In genomic region chr12:112182499-112182898, GRCh38 we compare ENCODE assay signal across 9 cellular contexts. TPM values are rescaled to one million over a fixed set of nuclear protein-coding genes. Genes with fewer than 3 reads are reported as not detected.
DNase-seq lines count a peak whose midpoint lies in the region; ATAC-seq and TF ChIP-seq lines count a peak whose summit lies in the region.
"Had no signal": no experiment of that assay in that cellular context is flagged by ENCODE, and none has a peak within 500 bp of the region (broad histone marks: within the 10 kb centered on the region; RNA-seq: fewer than 3 reads in every experiment).

No MANE protein-coding gene starts in this region.

- no peak for TF ChIP-seq CTCF in spleen (IDR thresholded peaks at IDR 0.05 in 8 of 11, conservative IDR thresholded peaks at IDR 0.05 in 3 of 11)

- H3K4me1 ChIP-seq in spleen = no peaks in the 10 kb centered on the region
- H3K4me1 ChIP-seq: vagina had no signal

- TF ChIP-seq POLR2A in spleen (IDR thresholded peaks at IDR 0.05) = no peak

- H3K36me3 ChIP-seq in spleen = peaks cover 0 to 100% (median 60%) of the 10 kb centered on the region in 6 donors

- intact Hi-C loops in spleen (cut with DNase I; ENCODE audit: low total_unique reads) = no loop called here

- H3K27ac ChIP-seq in spleen = no peak overlapping the region
- H3K27ac ChIP-seq: vagina had no signal

- no peak for ATAC-seq in HG03175 (IDR thresholded peaks at IDR 0.05; ENCODE audit: unreplicated experiment)
- no peak for ATAC-seq in GM19324 (IDR thresholded peaks at IDR 0.05; ENCODE audit: low FRiP score, unreplicated experiment)

- DNase-seq in NCI-H1105 (lab: John Stamatoyannopoulos, UW) (peak; percentile 31), amniotic epithelial cell (ENCODE audit: low read depth) (peak; percentile 10), hypothalamus (lab: John Stamatoyannopoulos, UW) (peak in 50 of 51 donors; percentile 6 to 96 (median 82)), spleen (peak; percentile 55), CD1c-positive myeloid dendritic cell (ENCODE audit: extremely low spot score) (no peak)
- DNase-seq: DMS 273 treated with DMSO at 0.1 percent for 48 hours had no signal

- no peak overlapping the region for H3K4me3 ChIP-seq in spleen
- H3K4me3 ChIP-seq: vagina had no signal

- H3K27me3 ChIP-seq in spleen (replicated peaks in 1 of 7) = no peaks in the 10 kb centered on the region
- H3K27me3 ChIP-seq: vagina had no signal

- no peaks in the 10 kb centered on the region for H3K9me3 ChIP-seq in spleen
- H3K9me3 ChIP-seq: vagina had no signal

- 76 to 92% (median 85%) methylated on average over 7 of the region's 7 CpGs for WGBS in spleen, 5 donors

RNA-seq across cellular contexts. Expression of gene TRAFD1, which starts 57.1 kb away (rescaled TPM):
- total RNA-seq in spleen = 10 to 100 TPM; 47.3 to 63.4 (median 54.8) TPM
- 10 to 100 TPM; 18.6 to 31.2 (median 19.2) TPM for polyA plus RNA-seq in spleen
